Comparison of ENCODE assay signal across 8 cellular contexts in genomic region chr15:74857082-74857655, GRCh38. TPM values are rescaled to one million over a fixed set of nuclear protein-coding genes. Genes with fewer than 3 reads are reported as not detected.
DNase-seq lines count a peak whose midpoint lies in the region; ATAC-seq and TF ChIP-seq lines count a peak whose summit lies in the region.

No MANE protein-coding gene starts in this region.

- H3K9me3 ChIP-seq in mucosa of descending colon (no peaks in the 10 kb centered on the region), endodermal cell (ENCODE audit: control insufficient read depth, low read length) (no peaks in the 10 kb centered on the region)

- H3K36me3 Mint-ChIP-seq in endodermal cell (ENCODE audit: low read depth) = peaks cover 9% of the 10 kb centered on the region

- no peak overlapping the region for H3K27ac ChIP-seq in endodermal cell (ENCODE audit: low read depth, low read length)

- no peaks in the 10 kb centered on the region for H3K27me3 ChIP-seq in endodermal cell (ENCODE audit: control insufficient read depth, insufficient read depth, low read length, poor library complexity, severe bottlenecking)

- no peaks in the 10 kb centered on the region for H3K4me1 Mint-ChIP-seq in endodermal cell

- WGBS in endodermal cell (ENCODE audit: insufficient coverage in 1 of 2, insufficient read length in 1 of 2), 2 experiments = 91 to 96% methylated on average over 4 to 5 of the region's 5 CpGs

- intact Hi-C loops in mucosa of descending colon (cut with DNase I, micrococcal nuclease) = no loop called here

- H3K27ac Mint-ChIP-seq in endodermal cell = no peak overlapping the region

- H3K4me3 ChIP-seq in mucosa of descending colon = no peak overlapping the region
- H3K4me3 ChIP-seq in endodermal cell (ENCODE audit: low read length) = no peak overlapping the region

- ATAC-seq in GM18498 (IDR thresholded peaks at IDR 0.05; ENCODE audit: unreplicated experiment) (peak; percentile 82), GM21786 (IDR thresholded peaks at IDR 0.05; ENCODE audit: unreplicated experiment) (peak; percentile 75), mucosa of descending colon (peak; percentile 93)

- H3K27me3 Mint-ChIP-seq in endodermal cell (ENCODE audit: insufficient read depth) = no peaks in the 10 kb centered on the region

- H3K4me1 ChIP-seq in mucosa of descending colon (ENCODE audit: low read depth) = peaks cover 49% of the 10 kb centered on the region
- no peaks in the 10 kb centered on the region for H3K4me1 ChIP-seq in endodermal cell (ENCODE audit: control insufficient read depth, insufficient read depth, low read length)

- no peak for TF ChIP-seq CTCF in mucosa of descending colon (IDR thresholded peaks at IDR 0.05)
- no peak for TF ChIP-seq CTCF in endodermal cell (conservative IDR thresholded peaks at IDR 0.05)

- H3K9ac ChIP-seq in endodermal cell (ENCODE audit: extremely low read depth, low read length, poor library complexity, severe bottlenecking) = no peak overlapping the region

- peaks cover 13% of the 10 kb centered on the region for H3K36me3 ChIP-seq in mucosa of descending colon (ENCODE audit: low read depth)
- peaks cover 17% of the 10 kb centered on the region for H3K36me3 ChIP-seq in endodermal cell (ENCODE audit: control insufficient read depth, insufficient read depth, low read length)

- H3K4me3 Mint-ChIP-seq in endodermal cell = no peak overlapping the region

- H3K9me3 Mint-ChIP-seq in endodermal cell = no peaks in the 10 kb centered on the region

- DNase-seq in NCI-H2196 treated with DMSO at 0.1 percent for 48 hours (lab: John Stamatoyannopoulos, UW; ENCODE audit: unreplicated experiment) = peak; percentile 33
- DNase-seq in mucosa of descending colon = peak in 2 of 3 donors; percentile 71 to 77
- DNase-seq in stimulated activated CD4-positive, alpha-beta T cell treated with anti-CD3 and anti-CD28 coated beads, Interleukin-2, amount 100 ng/mL, for 24 hours = no peak
- DNase-seq in iPS-NIHi11 (ENCODE audit: low spot score) = no peak
- DNase-seq in stimulated activated CD4-positive, alpha-beta T cell treated with anti-CD3 and anti-CD28 coated beads, Interleukin-15, amount 100 ng/mL, for 24 hours = no peak
- no peak for DNase-seq in endodermal cell

RNA-seq across cellular contexts. Expression of gene ULK3, which starts 14.2 kb away (rescaled TPM):
- total RNA-seq in mucosa of descending colon = 10 to 100 TPM; 66.5 to 89.3 (median 73.1) TPM
- 10 to 100 TPM; 33.9 to 36.2 TPM for total RNA-seq in endodermal cell
- 49.9 TPM for polyA plus RNA-seq in endodermal cell (2013, experiment 1 of 2)
- polyA plus RNA-seq in endodermal cell (2013, experiment 2 of 2) = 32.5 TPM

RNA-seq across cellular contexts. Expression of gene SCAMP2, which starts 16.0 kb away (rescaled TPM):
- total RNA-seq in mucosa of descending colon (100 to 1,000 TPM; 125 to 236 (median 218) TPM), endodermal cell (10 to 100 TPM; 47.5 to 50.9 TPM)
- polyA plus RNA-seq in endodermal cell (2013, experiment 1 of 2) = 33.0 TPM
- polyA plus RNA-seq in endodermal cell (2013, experiment 2 of 2) = 32.1 TPM

RNA-seq across cellular contexts. Expression of gene CPLX3, which starts 30.7 kb away (rescaled TPM):
- total RNA-seq in mucosa of descending colon (under 1 TPM in 2 of 3 donors, not detected in 1; 0.16 to 0.19 TPM), endodermal cell (not detected)
- 0.25 TPM for polyA plus RNA-seq in endodermal cell (2013, experiment 1 of 2)
- 0.17 TPM for polyA plus RNA-seq in endodermal cell (2013, experiment 2 of 2)

RNA-seq across cellular contexts. Expression of gene MPI, which starts 32.7 kb away (rescaled TPM):
- 10 to 100 TPM; 50.2 to 96.5 (median 68.3) TPM for total RNA-seq in mucosa of descending colon
- total RNA-seq in endodermal cell = 10 to 100 TPM; 50.3 to 59.2 TPM
- 52.8 TPM for polyA plus RNA-seq in endodermal cell (2013, experiment 1 of 2)
- 41.9 TPM for polyA plus RNA-seq in endodermal cell (2013, experiment 2 of 2)

RNA-seq across cellular contexts. Expression of gene LMAN1L, which starts 44.5 kb away (rescaled TPM):
- under 1 TPM; 0.32 to 0.60 (median 0.55) TPM for total RNA-seq in mucosa of descending colon
- not detected for total RNA-seq in endodermal cell
- not detected for polyA plus RNA-seq in endodermal cell (2013, experiment 1 of 2)
- polyA plus RNA-seq in endodermal cell (2013, experiment 2 of 2) = not detected

Comparison
In these comparisons a context has a peak if more than half of its experiments do, and no peak if none do; other contexts are left out.
1. DNase-seq: peak in NCI-H2196 treated with DMSO at 0.1 percent for 48 hours (single experiment) and mucosa of descending colon (2 of 3); none in stimulated activated CD4-positive, alpha-beta T cell treated with anti-CD3 and anti-CD28 coated beads, Interleukin-2, amount 100 ng/mL, for 24 hours (0 of 2), iPS-NIHi11 (single experiment), stimulated activated CD4-positive, alpha-beta T cell treated with anti-CD3 and anti-CD28 coated beads, Interleukin-15, amount 100 ng/mL, for 24 hours (single experiment) and endodermal cell (single experiment).
2. Peak in every context shown above with its lines, with median percentiles within 50 percentile points of each other: ATAC-seq.